In the genomic region with DNA sequence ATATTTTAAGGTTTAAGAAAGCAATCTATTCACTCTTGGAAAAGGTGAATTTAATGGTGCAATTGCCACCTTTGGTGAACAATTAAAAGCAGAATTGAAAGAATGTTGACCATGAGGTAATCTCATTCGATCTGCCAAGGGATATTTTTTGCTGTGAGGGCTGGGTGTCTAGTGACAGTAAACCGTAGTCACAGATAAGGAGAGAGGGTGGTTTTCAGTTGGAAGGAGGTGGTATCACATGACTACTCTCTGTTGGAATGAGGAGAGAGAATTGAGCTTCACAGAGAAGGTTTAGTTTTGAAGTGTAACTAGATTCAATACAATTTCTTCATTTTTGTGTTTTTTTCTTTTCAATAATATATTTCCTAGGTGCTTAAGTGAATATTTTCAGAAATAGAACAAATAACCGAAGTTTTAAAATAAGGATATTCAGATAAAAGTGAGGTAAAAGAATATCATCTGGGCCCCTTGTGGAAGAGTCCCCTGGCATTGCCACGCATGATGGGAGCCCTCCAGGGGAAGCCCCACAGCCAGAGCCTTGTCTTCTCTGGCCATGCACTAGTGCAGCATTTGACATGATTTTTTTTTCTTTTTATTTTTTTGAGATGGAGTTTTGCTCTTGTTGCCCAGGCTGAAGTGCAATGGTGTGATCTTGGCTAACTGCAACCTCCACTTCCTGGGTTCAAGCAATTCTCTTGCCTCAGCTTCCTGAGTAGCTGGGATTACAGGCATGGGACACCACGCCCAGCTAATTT, we compare ENCODE assay signal across 16 cellular contexts.
A peak's percentile ranks its signal among the peaks of the same experiment; 100 is the strongest.
DNase-seq lines count a peak whose midpoint lies in the region; ATAC-seq and TF ChIP-seq lines count a peak whose summit lies in the region.
"Had no signal": no experiment of that assay in that cellular context is flagged by ENCODE, and none has a peak within 500 bp of the region (broad histone marks: within the 10 kb centered on the region; RNA-seq: fewer than 3 reads in every experiment).

No MANE protein-coding gene starts in this region.

- H3K36me3 Mint-ChIP-seq in natural killer cell: no peaks in the 10 kb centered on the region
- H3K36me3 Mint-ChIP-seq: CD8-positive, alpha-beta T cell had no signal

- intact Hi-C loops in natural killer cell (cut with micrococcal nuclease): no loop called here

- no peak for TF ChIP-seq CTCF in natural killer cell (IDR thresholded peaks at IDR 0.05)

- H3K27ac Mint-ChIP-seq in natural killer cell: peak overlapping the region; percentile 82 to 84
- H3K27ac Mint-ChIP-seq: CD8-positive, alpha-beta T cell had no signal

- peaks cover 75 to 81% of the 10 kb centered on the region in 2 donors for H3K4me1 Mint-ChIP-seq in natural killer cell

- no peaks in the 10 kb centered on the region for H3K9me3 Mint-ChIP-seq in natural killer cell
- H3K9me3 Mint-ChIP-seq: CD8-positive, alpha-beta T cell had no signal

- peak in 2 of 3 donors; percentile 55 to 57 for ATAC-seq in natural killer cell
- no peak for ATAC-seq in HG02870 (IDR thresholded peaks at IDR 0.05; ENCODE audit: unreplicated experiment)
- ATAC-seq in GM21717 (IDR thresholded peaks at IDR 0.05; ENCODE audit: unreplicated experiment): no peak
- ATAC-seq: CD8-positive, alpha-beta T cell; Panc1 had no signal

- DNase-seq in DMS 273 (lab: John Stamatoyannopoulos, UW; ENCODE audit: unreplicated experiment): peak; percentile 22
- no peak for DNase-seq in DMS 273 treated with DMSO at 0.1 percent for 48 hours (lab: John Stamatoyannopoulos, UW)
- peak; percentile 19 to 22 for DNase-seq in Kasumi-1 (lab: John Stamatoyannopoulos, UW)
- peak; percentile 5 for DNase-seq in astrocyte of the hippocampus (ENCODE audit: low read depth, low spot score)
- DNase-seq in natural killer cell: no peak
- DNase-seq in GM19240 (ENCODE audit: insufficient read length, low spot score): no peak
- DNase-seq: BE2C; CD8-positive, alpha-beta T cell; DND-41; MV-4-11; NCI-H1417 treated with DMSO at 0.1 percent for 48 hours; NCI-H2029; NCI-H82 had no signal

- no peaks in the 10 kb centered on the region for H3K27me3 Mint-ChIP-seq in natural killer cell (ENCODE audit: low read depth in 2 of 2)

- peak overlapping the region; percentile 68 for H3K4me3 Mint-ChIP-seq in natural killer cell
- H3K4me3 Mint-ChIP-seq: CD8-positive, alpha-beta T cell had no signal

Comparison
In these comparisons a context has a peak if more than half of its experiments do, and no peak if none do; other contexts are left out.
1. DNase-seq: peak in DMS 273 (single experiment), Kasumi-1 (2 of 2) and astrocyte of the hippocampus (single experiment); none in DMS 273 treated with DMSO at 0.1 percent for 48 hours (single experiment), natural killer cell (single experiment) and GM19240 (single experiment).
2. ATAC-seq: peak in natural killer cell (2 of 3); none in HG02870 (single experiment) and GM21717 (single experiment).